ENCODE assay signal across 2 cellular contexts in genomic region chr12:120982659-120983058, GRCh38.
A peak's percentile ranks its signal among the peaks of the same experiment; 100 is the strongest.
TF ChIP-seq lines count a peak whose summit lies in the region.

No MANE protein-coding gene starts in this region.

TF ChIP-seq in HepG2, 621 proteins besides CTCF, POLR2A, EP300 and RAD21 (continues in another document):
- TF ChIP-seq CHD4 (IDR thresholded peaks at IDR 0.05; ENCODE audit: borderline replicate concordance, low read length) (peak; percentile 74; the same call in 1 of the 2 replicates), NR2C2 (CRISPR knock-in tag; IDR thresholded peaks at IDR 0.05; ENCODE audit: borderline replicate concordance) (no peak), ZBTB40 (IDR thresholded peaks at IDR 0.05) (no peak), ZBTB40 (CRISPR knock-in tag; IDR thresholded peaks at IDR 0.05) (no peak), HCFC1 (IDR thresholded peaks at IDR 0.05; ENCODE audit: low read depth, low read length) (no peak), FOXM1 (CRISPR knock-in tag; IDR thresholded peaks at IDR 0.05) (no peak), ZSCAN12 (CRISPR knock-in tag; IDR thresholded peaks at IDR 0.05) (no peak), CEBPZ (IDR thresholded peaks at IDR 0.05; ENCODE audit: low read length) (no peak), NAIF1 (CRISPR knock-in tag; IDR thresholded peaks at IDR 0.05; ENCODE audit: borderline replicate concordance) (no peak), DR1 (CRISPR knock-in tag; IDR thresholded peaks at IDR 0.05) (no peak), RCOR2 (CRISPR knock-in tag; IDR thresholded peaks at IDR 0.05) (peak; percentile 49; the same call in 1 of the 2 replicates), FOXJ3 (CRISPR knock-in tag; IDR thresholded peaks at IDR 0.05; ENCODE audit: borderline replicate concordance) (no peak), ZMYM3 (CRISPR knock-in tag; IDR thresholded peaks at IDR 0.05) (peak; percentile 94), ZMYM2 (CRISPR knock-in tag; IDR thresholded peaks at IDR 0.05) (0 out of 2 replicates have a peak, but pooled peaks have one; percentile 24), YY1 (IDR thresholded peaks at IDR 0.05; ENCODE audit: insufficient read depth, insufficient replicate concordance, low read depth, low read length) (no peak)

TF ChIP-seq in H1, 55 proteins besides CTCF, POLR2A, EP300 and RAD21:
- TF ChIP-seq KDM1A (IDR thresholded peaks at IDR 0.05; ENCODE audit: borderline replicate concordance, low read length) (peak; percentile 83), SRF (IDR thresholded peaks at IDR 0.05; ENCODE audit: low read depth, low read length) (no peak)
